In the genomic region with DNA sequence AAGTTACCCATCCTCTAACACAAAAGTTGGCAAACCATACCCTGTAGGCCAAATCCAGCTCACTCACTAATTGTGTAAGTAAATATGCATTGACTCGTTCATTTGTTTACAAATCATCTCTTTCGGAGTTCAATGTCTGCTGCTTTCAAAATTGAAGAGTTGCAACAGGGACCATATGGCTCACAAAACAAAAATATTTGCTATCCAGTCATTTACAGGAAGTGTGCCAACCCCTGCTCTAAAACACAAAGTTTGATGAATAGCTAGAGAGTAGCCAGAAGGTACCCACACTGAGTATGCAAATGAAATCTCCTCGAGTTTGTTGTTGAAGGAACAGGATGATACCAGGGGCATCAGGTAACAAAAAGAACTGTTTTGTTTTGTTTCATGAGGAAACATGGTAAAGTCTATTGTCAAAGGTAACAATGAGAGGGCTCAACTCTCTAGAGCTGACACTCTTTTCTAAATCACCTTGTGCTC, we compare ENCODE assay signal across 20 cellular contexts.
DNase-seq lines count a peak whose midpoint lies in the region; ATAC-seq and TF ChIP-seq lines count a peak whose summit lies in the region.
"Had no signal": no experiment of that assay in that cellular context is flagged by ENCODE, and none has a peak within 500 bp of the region (broad histone marks: within the 10 kb centered on the region; RNA-seq: fewer than 3 reads in every experiment).

No MANE protein-coding gene starts in this region.

- H3K9ac ChIP-seq in HUES6 (ENCODE audit: low read length) (no peak overlapping the region), NT2/D1 (ENCODE audit: insufficient read length, low read depth) (no peak overlapping the region)

- peaks cover 22% of the 10 kb centered on the region for H3K9me3 ChIP-seq in HUES6 (ENCODE audit: control insufficient read depth, insufficient read depth, low read depth, low read length)
- H3K9me3 ChIP-seq in NT2/D1 (ENCODE audit: insufficient read depth, low read length): no peaks in the 10 kb centered on the region
- peaks cover 17% of the 10 kb centered on the region for H3K9me3 ChIP-seq in hepatocyte (ENCODE audit: low read depth)
- H3K9me3 ChIP-seq: HAP-1, prostate gland had no signal

- ATAC-seq in GM18907 (IDR thresholded peaks at IDR 0.05; ENCODE audit: unreplicated experiment): no peak
- ATAC-seq in HG02884 (IDR thresholded peaks at IDR 0.05; ENCODE audit: unreplicated experiment): no peak
- ATAC-seq: activated CD8-positive, alpha-beta T cell treated with anti-CD3 and anti-CD28 coated beads, Interleukin-2, amount 10 ng/mL, durations not matched to agents 7 days and 5 days; heart left ventricle; natural killer cell treated with Interleukin-12 subunit alpha and Interleukin-12 subunit beta and Interleukin-15 and Interleukin-18, amount 100 ng/mL, for 72 hours; Right ventricle myocardium inferior had no signal

- H2AFZ ChIP-seq in hepatocyte: no peak overlapping the region

- no peaks in the 10 kb centered on the region for H3K79me2 ChIP-seq in hepatocyte

- no peaks in the 10 kb centered on the region for H3K27me3 ChIP-seq in HUES6 (ENCODE audit: control insufficient read depth, insufficient read depth, low read length)
- H3K27me3 ChIP-seq in NT2/D1 (ENCODE audit: insufficient read depth, insufficient read length): no peaks in the 10 kb centered on the region
- H3K27me3 ChIP-seq in hepatocyte: no peaks in the 10 kb centered on the region
- H3K27me3 ChIP-seq: heart left ventricle had no signal

- H3K4me3 ChIP-seq in HUES6 (ENCODE audit: low read depth, low read length) (no peak overlapping the region), NT2/D1 (ENCODE audit: insufficient read length, low read depth) (no peak overlapping the region), hepatocyte (no peak overlapping the region)
- H3K4me3 ChIP-seq: HAP-1, heart left ventricle, prostate gland had no signal

- peak overlapping the region; percentile 3; the same call in 1 of the 2 replicates for H3K27ac ChIP-seq in HUES6 (ENCODE audit: low read depth, low read length)
- H3K27ac ChIP-seq in hepatocyte: peak overlapping the region; percentile 69
- H3K27ac ChIP-seq: heart left ventricle, prostate gland had no signal

- H3K36me3 ChIP-seq in HUES6 (ENCODE audit: control insufficient read depth, insufficient read depth, low read length): no peaks in the 10 kb centered on the region
- no peaks in the 10 kb centered on the region for H3K36me3 ChIP-seq in NT2/D1 (ENCODE audit: insufficient read depth, insufficient read length, low read length)
- no peaks in the 10 kb centered on the region for H3K36me3 ChIP-seq in hepatocyte (replicated peaks; ENCODE audit: insufficient read depth, low read depth)
- H3K36me3 ChIP-seq: HAP-1, heart left ventricle, prostate gland had no signal

- no peaks in the 10 kb centered on the region for H3K9me2 ChIP-seq in hepatocyte (replicated peaks; ENCODE audit: insufficient read depth)

- DNase-seq in EH (ENCODE audit: low read depth) (peak; percentile 41), NT2/D1 (ENCODE audit: low read depth, low spot score) (peak; percentile 3), hepatocyte (ENCODE audit: low spot score) (no peak), NCI-H187 treated with DMSO at 0.1 percent for 48 hours (lab: John Stamatoyannopoulos, UW) (no peak)
- no peak for DNase-seq in activated CD8-positive, alpha-beta memory T cell treated with anti-CD3 and anti-CD28 coated beads, Interleukin-2, amount 50 U/mL, for 48 hours
- DNase-seq: activated CD8-positive, alpha-beta T cell treated with anti-CD3 and anti-CD28 coated beads, Interleukin-2, amount 10 ng/mL, durations not matched to agents 7 days and 5 days; activated naive CD8-positive, alpha-beta T cell treated with anti-CD3 and anti-CD28 coated beads for 36 hours; dermis blood vessel endothelial cell; erythroblast; heart left ventricle; mesendoderm; NCI-H2081 treated with DMSO at 0.1 percent for 48 hours; T-helper 1 cell had no signal

- H4K20me1 ChIP-seq in hepatocyte (ENCODE audit: insufficient read depth, poor library complexity, severe bottlenecking): no peaks in the 10 kb centered on the region

- H3K4me2 ChIP-seq in hepatocyte: no peak overlapping the region

- 58% methylated on average over 3 of the region's 3 CpGs for WGBS in hepatocyte (ENCODE audit: low lambda C conversion rate, missing lambda C conversion rate)

- TF ChIP-seq CTCF in hepatocyte (IDR thresholded peaks at IDR 0.05; ENCODE audit: poor library complexity): no peak

- H3K4me1 ChIP-seq in HUES6 (ENCODE audit: control insufficient read depth, insufficient read depth, low read length): peaks cover 9% of the 10 kb centered on the region; the same call in 1 of the 2 replicates
- H3K4me1 ChIP-seq in NT2/D1 (ENCODE audit: insufficient read depth, insufficient read length): no peaks in the 10 kb centered on the region
- H3K4me1 ChIP-seq in hepatocyte (ENCODE audit: insufficient read depth): no peaks in the 10 kb centered on the region
- H3K4me1 ChIP-seq: heart left ventricle, prostate gland had no signal

Comparison
In these comparisons a context has a peak if more than half of its experiments do, and no peak if none do; other contexts are left out.
1. DNase-seq: peak in EH (single experiment) and NT2/D1 (single experiment); none in hepatocyte (single experiment), activated CD8-positive, alpha-beta memory T cell treated with anti-CD3 and anti-CD28 coated beads, Interleukin-2, amount 50 U/mL, for 48 hours (single experiment) and NCI-H187 treated with DMSO at 0.1 percent for 48 hours (single experiment).